In genomic region chr7:143408686-143409551, GRCh38 we compare ENCODE assay signal across 1 cellular context.
TF ChIP-seq lines count a peak whose summit lies in the region.

Gene EPHA1, minus strand, starts transcription at chr7:143408856. Its CDS starts 51 bp downstream, at chr7:143408805.

TF ChIP-seq in SK-N-SH, 30 proteins besides CTCF, POLR2A, EP300 and RAD21 (continued from another document):
- TF ChIP-seq ZBTB33 (IDR thresholded peaks at IDR 0.05; ENCODE audit: borderline replicate concordance, low read depth) = no peak
- TF ChIP-seq USF2 (IDR thresholded peaks at IDR 0.05; ENCODE audit: borderline replicate concordance, low read depth, low read length) = no peak
- no peak for TF ChIP-seq ELF1 (IDR thresholded peaks at IDR 0.05)
- no peak for TF ChIP-seq GATA2 (CRISPR knock-in tag; IDR thresholded peaks at IDR 0.05)
- TF ChIP-seq FOXJ3 (CRISPR knock-in tag; IDR thresholded peaks at IDR 0.05) = no peak
- TF ChIP-seq TEAD4 (IDR thresholded peaks at IDR 0.05; ENCODE audit: borderline replicate concordance, insufficient read depth) = no peak
- TF ChIP-seq RXRA (IDR thresholded peaks at IDR 0.05; ENCODE audit: borderline replicate concordance, low read depth) = no peak
- no peak for TF ChIP-seq TCF12 (IDR thresholded peaks at IDR 0.05)
- TF ChIP-seq POLR2AphosphoS5 (IDR thresholded peaks at IDR 0.05; ENCODE audit: low read depth, low read length) = no peak
